Comparison of ENCODE assay signal across 9 cellular contexts in the genomic region with DNA sequence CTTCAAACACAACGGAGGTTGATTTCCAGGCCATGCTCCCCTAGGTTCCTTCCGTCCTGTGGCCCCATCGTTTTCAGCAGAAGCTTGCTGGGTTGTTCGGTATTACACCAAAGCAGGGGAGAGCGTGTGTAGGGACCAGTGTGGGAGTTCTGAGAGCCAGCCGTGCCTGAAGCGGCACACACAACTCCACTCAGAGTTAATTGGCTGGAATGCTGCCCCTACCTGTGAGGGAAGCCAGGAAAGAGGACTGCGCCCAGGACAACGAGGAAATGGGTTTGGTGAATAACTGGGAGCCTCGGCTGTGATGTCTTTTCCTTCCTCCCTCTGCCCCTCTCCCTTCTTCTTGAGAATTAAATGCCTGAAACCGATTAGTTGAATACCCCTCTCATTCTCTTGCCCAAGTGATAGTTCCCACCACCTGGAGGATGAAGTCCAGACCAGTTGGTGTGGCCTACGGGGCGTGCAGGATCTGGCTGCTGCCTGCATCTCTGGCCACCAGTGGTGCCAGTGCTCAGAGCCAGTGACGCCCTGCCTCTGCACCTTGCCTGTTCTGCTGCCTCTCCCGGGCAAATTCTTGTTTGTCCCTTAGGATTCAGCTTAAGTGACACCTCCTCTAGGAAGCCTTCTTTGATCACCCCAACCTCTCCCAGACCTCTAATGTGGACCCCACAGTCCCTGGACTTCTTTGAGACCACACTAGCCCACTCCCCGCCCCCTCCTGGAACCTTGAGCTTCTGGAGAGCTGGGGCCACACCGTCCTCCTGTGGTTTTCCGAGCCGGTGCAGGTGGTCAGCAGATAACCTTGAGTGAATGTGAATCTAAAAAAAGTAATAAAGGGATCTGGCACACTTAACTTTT. TPM values are rescaled to one million over a fixed set of nuclear protein-coding genes. Genes with fewer than 3 reads are reported as not detected.
DNase-seq lines count a peak whose midpoint lies in the region; ATAC-seq and TF ChIP-seq lines count a peak whose summit lies in the region.
"Had no signal": no experiment of that assay in that cellular context is flagged by ENCODE, and none has a peak within 500 bp of the region (broad histone marks: within the 10 kb centered on the region; RNA-seq: fewer than 3 reads in every experiment).

No MANE protein-coding gene starts in this region.

- H3K36me3 ChIP-seq in Panc1 (ENCODE audit: control insufficient read depth, insufficient read depth, low read length), result no peaks in the 10 kb centered on the region
- no peaks in the 10 kb centered on the region for H3K36me3 ChIP-seq in osteoblast (ENCODE audit: insufficient read depth, low read length)
- H3K36me3 ChIP-seq in gastrocnemius medialis, result no peaks in the 10 kb centered on the region
- H3K36me3 ChIP-seq: ovary had no signal

- H3K27me3 ChIP-seq in CD4-positive, alpha-beta T cell (ENCODE audit: control insufficient read depth, insufficient read depth, low read length), result no peaks in the 10 kb centered on the region
- no peaks in the 10 kb centered on the region for H3K27me3 ChIP-seq in Panc1 (ENCODE audit: control insufficient read depth, insufficient read depth, low read length)
- H3K27me3 ChIP-seq in osteoblast (ENCODE audit: insufficient read depth, low read length), result no peaks in the 10 kb centered on the region
- no peaks in the 10 kb centered on the region for H3K27me3 ChIP-seq in gastrocnemius medialis
- H3K27me3 ChIP-seq: ovary had no signal

- no peak for DNase-seq in CD4-positive, alpha-beta T cell
- no peak for DNase-seq in Panc1 (ENCODE audit: low read depth, low spot score)
- DNase-seq in epithelial cell of esophagus (ENCODE audit: low read depth), result peak; percentile 23
- peak; percentile 73 for DNase-seq in osteoblast (ENCODE audit: insufficient read length, low spot score, missing footprints)
- DNase-seq in gastrocnemius medialis, result no peak
- no peak for DNase-seq in GOT3 (lab: John Stamatoyannopoulos, UW)
- DNase-seq in DMS53 (lab: John Stamatoyannopoulos, UW), result no peak
- DNase-seq in occipital lobe (lab: John Stamatoyannopoulos, UW), result no peak

- peak overlapping the region; percentile 62 for H3K27ac ChIP-seq in CD4-positive, alpha-beta T cell (ENCODE audit: low read depth, low read length)
- H3K27ac ChIP-seq in Panc1 (ENCODE audit: low read length) (peak overlapping the region; percentile 85), osteoblast (ENCODE audit: low read depth, low read length) (no peak overlapping the region), gastrocnemius medialis (no peak overlapping the region)

- H3K36me3 Mint-ChIP-seq in CD4-positive, alpha-beta T cell (ENCODE audit: low read depth), result peaks cover 6% of the 10 kb centered on the region

- TF ChIP-seq CTCF in CD4-positive, alpha-beta T cell (IDR thresholded peaks at IDR 0.05), result no peak
- TF ChIP-seq CTCF in Panc1 (IDR thresholded peaks at IDR 0.05) (peak; percentile 41), epithelial cell of esophagus (IDR thresholded peaks at IDR 0.05; ENCODE audit: insufficient read depth, low read depth, low read length, missing control alignments) (no peak), osteoblast (IDR thresholded peaks at IDR 0.05; ENCODE audit: extremely low read depth, low read depth, low read length) (no peak), gastrocnemius medialis (IDR thresholded peaks at IDR 0.05 in 4 of 5, conservative IDR thresholded peaks at IDR 0.05 in 1 of 5) (no peak)

- no peak for ATAC-seq in CD4-positive, alpha-beta T cell (ENCODE audit: poor library complexity)
- ATAC-seq in Panc1 (peak; percentile 87), gastrocnemius medialis (no peak)

- POLR2A ChIA-PET in CD4-positive, alpha-beta T cell (lab: Charles Lee), result interaction anchor here (1.2 to 3.5 kb wide), 16 partner anchors 9 to 303 kb away, joined by 3 to 64 read pairs (median 9); a partner anchor contains a TSS
- POLR2A ChIA-PET in Panc1 (lab: Charles Lee), result no interaction called here

- H4K20me1 ChIP-seq in osteoblast (ENCODE audit: insufficient read depth, low read length), result no peaks in the 10 kb centered on the region

- BruUV-seq in Panc1 (replicated peaks; lab: Mats Ljungman, UMichigan), result no TSS peak

- peak overlapping the region; percentile 95 for H3K27ac Mint-ChIP-seq in CD4-positive, alpha-beta T cell

- no peaks in the 10 kb centered on the region for H3K9me3 Mint-ChIP-seq in CD4-positive, alpha-beta T cell

- TF ChIP-seq POLR2A in gastrocnemius medialis (IDR thresholded peaks at IDR 0.05), result no peak

- H3K4me1 ChIP-seq in Panc1 (ENCODE audit: control insufficient read depth, insufficient read depth, low read length), result peaks cover 45% of the 10 kb centered on the region
- H3K4me1 ChIP-seq in osteoblast (ENCODE audit: insufficient read depth, low read length), result peaks cover 19% of the 10 kb centered on the region
- H3K4me1 ChIP-seq in gastrocnemius medialis, result peaks cover 0 to 11% of the 10 kb centered on the region in 2 donors

- H3K4me3 ChIP-seq in Panc1 (ENCODE audit: low read depth in 2 of 2, low read length in 2 of 2) (peak overlapping the region; percentile 4 to 42; a peak in 3 of 4 replicates), epithelial cell of esophagus (ENCODE audit: low read length) (no peak overlapping the region), osteoblast (ENCODE audit: insufficient read depth, low read length) (no peak overlapping the region), gastrocnemius medialis (no peak overlapping the region)
- H3K4me3 ChIP-seq: ovary had no signal

- intact Hi-C loops in CD4-positive, alpha-beta T cell (cut with DNase I, micrococcal nuclease), result loop anchor here (2.0 kb wide), 2 partner anchors 34 to 42 kb away; a partner anchor contains a TSS
- intact Hi-C loops in Panc1 (cut with micrococcal nuclease; ENCODE audit: unreplicated experiment), result no loop called here
- intact Hi-C loops in gastrocnemius medialis (cut with DNase I; ENCODE audit: low total_unique reads), result no loop called here

- H3K9me3 ChIP-seq in CD4-positive, alpha-beta T cell (ENCODE audit: control insufficient read depth, low read length), result no peaks in the 10 kb centered on the region
- H3K9me3 ChIP-seq in Panc1 (ENCODE audit: control insufficient read depth, insufficient read depth, low read depth, low read length) (no peaks in the 10 kb centered on the region), osteoblast (ENCODE audit: low read depth, low read length) (no peaks in the 10 kb centered on the region), gastrocnemius medialis (no peaks in the 10 kb centered on the region)
- H3K9me3 ChIP-seq: ovary had no signal

- H3K4me3 Mint-ChIP-seq in CD4-positive, alpha-beta T cell, result peak overlapping the region; percentile 83

- H3K4me1 Mint-ChIP-seq in CD4-positive, alpha-beta T cell (ENCODE audit: low read depth), result peaks cover 76% of the 10 kb centered on the region

- peaks cover 7% of the 10 kb centered on the region for H3K79me2 ChIP-seq in osteoblast (ENCODE audit: insufficient read depth, low read length)

- H3K27me3 Mint-ChIP-seq in CD4-positive, alpha-beta T cell, result no peaks in the 10 kb centered on the region

- peak overlapping the region; percentile 35 for H2AFZ ChIP-seq in osteoblast (ENCODE audit: low read length)

- peak overlapping the region; percentile 58 for H3K4me2 ChIP-seq in osteoblast (ENCODE audit: insufficient read depth, low read length)

- in situ Hi-C loops in Panc1 (cut with HindIII; ENCODE audit: low pct_unique_long_range_greater_than_20kb, low sequenced_read_pairs), result no loop called here
- in situ Hi-C loops in gastrocnemius medialis (cut with MboI; ENCODE audit: low sequenced_read_pairs in 4 of 4), result no loop called here

- CTCF ChIA-PET in CD4-positive, alpha-beta T cell (lab: Charles Lee), result interaction anchor here (0.6 to 3.0 kb wide), 4 partner anchors 25 to 279 kb away, joined by 4 to 10 read pairs (median 6); a partner anchor contains a TSS
- CTCF ChIA-PET in Panc1 (lab: Charles Lee), result interaction anchor here (0.8 kb wide), 1 partner anchor 70 kb away, joined by 6 read pairs; no protein-coding TSS in a partner anchor

RNA-seq across cellular contexts. Expression of a gene that starts 33.6 kb away (rescaled TPM):
- 10 to 100 TPM; 31.2 to 34.1 TPM for total RNA-seq in CD4-positive, alpha-beta T cell
- 36.3 TPM for total RNA-seq in Panc1 (2021; ENCODE audit: unreplicated experiment)
- polyA plus RNA-seq in Panc1 (2012; ENCODE audit: insufficient read length), result 35.0 TPM
- total RNA-seq in osteoblast, result 39.4 and 42.1 TPM in 2 replicates
- total RNA-seq in gastrocnemius medialis, result 10 to 100 TPM; 36.0 to 56.2 (median 41.4) TPM
- total RNA-seq in occipital lobe, result 213 TPM

Comparison
In these comparisons a context has a peak if more than half of its experiments do, and no peak if none do; other contexts are left out.
1. DNase-seq: peak in epithelial cell of esophagus (single experiment) and osteoblast (single experiment); none in CD4-positive, alpha-beta T cell (0 of 10), Panc1 (single experiment), gastrocnemius medialis (0 of 2), GOT3 (single experiment), DMS53 (single experiment) and occipital lobe (single experiment).
2. H3K27ac ChIP-seq: peak in CD4-positive, alpha-beta T cell (single experiment) and Panc1 (single experiment); none in osteoblast (single experiment) and gastrocnemius medialis (0 of 4).
3. H3K4me3 ChIP-seq: peak in Panc1 (2 of 2); none in epithelial cell of esophagus (single experiment), osteoblast (single experiment) and gastrocnemius medialis (0 of 4).
4. intact Hi-C loops: an anchor here in CD4-positive, alpha-beta T cell (2.0 kb wide); none called in Panc1 and gastrocnemius medialis.